1 cellular context compared by ENCODE assay signal in the genomic region with DNA sequence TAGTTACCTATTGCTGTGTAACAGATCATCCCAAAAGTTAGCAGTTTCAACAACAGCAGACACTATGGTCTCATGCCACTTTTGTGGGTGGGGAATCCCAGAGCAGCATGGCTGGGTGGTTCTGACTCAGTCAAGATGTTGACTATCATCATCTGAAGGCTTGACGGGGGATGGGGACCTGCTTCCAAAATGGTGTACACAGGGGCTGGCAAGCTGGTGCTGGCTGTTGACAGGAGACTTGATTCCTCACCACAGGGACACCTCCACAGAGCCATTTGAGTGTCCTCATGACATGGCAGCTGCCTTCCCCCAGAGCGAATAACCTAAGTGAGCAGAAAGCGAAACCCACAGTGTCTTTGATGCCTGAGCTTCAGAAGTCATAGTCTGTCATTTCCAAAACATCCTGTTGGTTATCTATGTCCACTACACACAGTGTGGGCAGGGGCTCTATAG.
TF ChIP-seq lines count a peak whose summit lies in the region.

No MANE protein-coding gene starts in this region.

TF ChIP-seq in GM12878, 131 proteins besides CTCF, POLR2A, EP300 and RAD21:
- TF ChIP-seq PAX5 (IDR thresholded peaks at IDR 0.05; ENCODE audit: borderline replicate concordance, low read depth, low read length), result peak; percentile 49; the same call in 1 of the 2 replicates
- TF ChIP-seq IRF4 (IDR thresholded peaks at IDR 0.05; ENCODE audit: low read depth, low read length), result 0 out of 2 replicates have a peak, but pooled peaks have one; percentile 19
- peak; percentile 36; the same call in 1 of the 2 replicates for TF ChIP-seq JUNB (IDR thresholded peaks at IDR 0.05)
- TF ChIP-seq YY1 (IDR thresholded peaks at IDR 0.05; ENCODE audit: low read depth, low read length), result peak; percentile 73
- no peak for TF ChIP-seq MEF2A (IDR thresholded peaks at IDR 0.05; ENCODE audit: insufficient read depth, low read depth, low read length)
- no peak for TF ChIP-seq RB1 (IDR thresholded peaks at IDR 0.05; ENCODE audit: borderline replicate concordance)
- TF ChIP-seq STAT1 (conservative IDR thresholded peaks at IDR 0.05), result no peak
- TF ChIP-seq CBX5 (IDR thresholded peaks at IDR 0.05; ENCODE audit: low read depth), result peak; percentile 43; the same call in 1 of the 2 replicates
- 0 out of 2 replicates have a peak, but pooled peaks have one; percentile 24 for TF ChIP-seq TCF12 (IDR thresholded peaks at IDR 0.05; ENCODE audit: low read depth, low read length)
- TF ChIP-seq NRF1 (conservative IDR thresholded peaks at IDR 0.05; ENCODE audit: low read depth, low read length), result no peak
- TF ChIP-seq FOXM1 (IDR thresholded peaks at IDR 0.05; ENCODE audit: low read depth, low read length), result no peak
- peak; percentile 74 for TF ChIP-seq RUNX3 (IDR thresholded peaks at IDR 0.05; ENCODE audit: low read length)
TF ChIP-seq in GM12878: peak in this region for 7.
